Comparison of ENCODE assay signal across 13 cellular contexts in genomic region chr13:77733674-77734073, GRCh38. TPM values are rescaled to one million over a fixed set of nuclear protein-coding genes. Genes with fewer than 3 reads are reported as not detected.
DNase-seq lines count a peak whose midpoint lies in the region; TF ChIP-seq lines count a peak whose summit lies in the region.
"Had no signal": no experiment of that assay in that cellular context is flagged by ENCODE, and none has a peak within 500 bp of the region (broad histone marks: within the 10 kb centered on the region; RNA-seq: fewer than 3 reads in every experiment).

No MANE protein-coding gene starts in this region.

- peaks cover 3% of the 10 kb centered on the region for H3K27me3 Mint-ChIP-seq in glutamatergic neuron (ENCODE audit: unreplicated experiment)
- no peaks in the 10 kb centered on the region for H3K27me3 Mint-ChIP-seq in activated T-helper 1 cell treated with anti-CD3 and anti-CD28 coated beads, Interleukin-12 subunit alpha, Interleukin-12 subunit beta, Interleukin-2, Interleukin-4 antibody, amounts not matched to agents 30 ng/mL and 10 ng/mL and 1 ng/mL, durations not matched to agents 14 hours and 24 hours and 36 hours (ENCODE audit: insufficient read depth)

- H3K9me3 Mint-ChIP-seq in glutamatergic neuron (ENCODE audit: unreplicated experiment), result peaks cover 10% of the 10 kb centered on the region
- H3K9me3 Mint-ChIP-seq in activated T-helper 1 cell treated with anti-CD3 and anti-CD28 coated beads, Interleukin-12 subunit alpha, Interleukin-12 subunit beta, Interleukin-2, Interleukin-4 antibody, amounts not matched to agents 30 ng/mL and 10 ng/mL and 1 ng/mL, durations not matched to agents 14 hours and 24 hours and 36 hours, result no peaks in the 10 kb centered on the region

- peaks cover 48% of the 10 kb centered on the region for H3K4me1 Mint-ChIP-seq in glutamatergic neuron (ENCODE audit: low read depth, unreplicated experiment)
- H3K4me1 Mint-ChIP-seq in activated T-helper 1 cell treated with anti-CD3 and anti-CD28 coated beads, Interleukin-12 subunit alpha, Interleukin-12 subunit beta, Interleukin-2, Interleukin-4 antibody, amounts not matched to agents 30 ng/mL and 10 ng/mL and 1 ng/mL, durations not matched to agents 14 hours and 24 hours and 36 hours (ENCODE audit: low read depth), result peaks cover 24% of the 10 kb centered on the region

- H3K27ac Mint-ChIP-seq in glutamatergic neuron (ENCODE audit: unreplicated experiment), result peak overlapping the region; percentile 60
- H3K27ac Mint-ChIP-seq in activated T-helper 1 cell treated with anti-CD3 and anti-CD28 coated beads, Interleukin-12 subunit alpha, Interleukin-12 subunit beta, Interleukin-2, Interleukin-4 antibody, amounts not matched to agents 30 ng/mL and 10 ng/mL and 1 ng/mL, durations not matched to agents 14 hours and 24 hours and 36 hours, result no peak overlapping the region

- DNase-seq in NCI-H1092 treated with DMSO at 0.1 percent for 48 hours (lab: John Stamatoyannopoulos, UW) (peak; percentile 14), NCI-H1092 (lab: John Stamatoyannopoulos, UW) (no peak), NCI-H82 (lab: John Stamatoyannopoulos, UW) (peak; percentile 99), glutamatergic neuron (no peak), NCI-H128 (lab: John Stamatoyannopoulos, UW; ENCODE audit: unreplicated experiment) (no peak), activated gamma-delta T cell treated with Interleukin-2 at 50 U/mL for 16 hours (no peak), activated T-cell treated with anti-CD3 and anti-CD28 coated beads for 4 hours (no peak)
- DNase-seq in activated T-helper 1 cell treated with anti-CD3 and anti-CD28 coated beads, Interleukin-12 subunit alpha, Interleukin-12 subunit beta, Interleukin-2, Interleukin-4 antibody, amounts not matched to agents 30 ng/mL and 10 ng/mL and 1 ng/mL, durations not matched to agents 14 hours and 24 hours and 36 hours (ENCODE audit: low spot score), result no peak
- DNase-seq: DMS53, HCEC 1CT, NCI-H1048, NCI-H1930, NCI-H526 had no signal

- intact Hi-C loops in activated T-helper 1 cell treated with anti-CD3 and anti-CD28 coated beads, Interleukin-12 subunit alpha, Interleukin-12 subunit beta, Interleukin-2, Interleukin-4 antibody, amounts not matched to agents 30 ng/mL and 10 ng/mL and 1 ng/mL, durations not matched to agents 14 hours and 24 hours and 36 hours (cut with micrococcal nuclease), result loop anchor here (5.0 kb wide), 1 partner anchor 256 kb away; no protein-coding TSS in a partner anchor

- H3K36me3 Mint-ChIP-seq in glutamatergic neuron (ENCODE audit: unreplicated experiment), result no peaks in the 10 kb centered on the region
- H3K36me3 Mint-ChIP-seq in activated T-helper 1 cell treated with anti-CD3 and anti-CD28 coated beads, Interleukin-12 subunit alpha, Interleukin-12 subunit beta, Interleukin-2, Interleukin-4 antibody, amounts not matched to agents 30 ng/mL and 10 ng/mL and 1 ng/mL, durations not matched to agents 14 hours and 24 hours and 36 hours (ENCODE audit: low read depth), result peaks cover 21% of the 10 kb centered on the region

- H3K4me3 Mint-ChIP-seq in glutamatergic neuron (ENCODE audit: unreplicated experiment), result peak overlapping the region; percentile 13
- H3K4me3 Mint-ChIP-seq in activated T-helper 1 cell treated with anti-CD3 and anti-CD28 coated beads, Interleukin-12 subunit alpha, Interleukin-12 subunit beta, Interleukin-2, Interleukin-4 antibody, amounts not matched to agents 30 ng/mL and 10 ng/mL and 1 ng/mL, durations not matched to agents 14 hours and 24 hours and 36 hours, result no peak overlapping the region

- no peak for TF ChIP-seq CTCF in glutamatergic neuron (IDR thresholded peaks at IDR 0.05; ENCODE audit: partially characterized antibody, unreplicated experiment)

RNA-seq across cellular contexts. Expression of gene SLAIN1, which starts 36.2 kb away (rescaled TPM):
- total RNA-seq in glutamatergic neuron (ENCODE audit: unreplicated experiment), result 120 TPM
- total RNA-seq in activated T-helper 1 cell treated with anti-CD3 and anti-CD28 coated beads, Interleukin-12 subunit alpha, Interleukin-12 subunit beta, Interleukin-2, Interleukin-4 antibody, amounts not matched to agents 30 ng/mL and 10 ng/mL and 1 ng/mL, durations not matched to agents 14 hours and 24 hours and 36 hours, result 36.3 and 43.3 TPM in 2 replicates

Comparison
In these comparisons a context has a peak if more than half of its experiments do, and no peak if none do; other contexts are left out.
1. DNase-seq: peak in NCI-H1092 treated with DMSO at 0.1 percent for 48 hours (single experiment) and NCI-H82 (single experiment); none in NCI-H1092 (single experiment), glutamatergic neuron (single experiment), NCI-H128 (single experiment), activated gamma-delta T cell treated with Interleukin-2 at 50 U/mL for 16 hours (single experiment), activated T-cell treated with anti-CD3 and anti-CD28 coated beads for 4 hours (single experiment) and activated T-helper 1 cell treated with anti-CD3 and anti-CD28 coated beads, Interleukin-12 subunit alpha, Interleukin-12 subunit beta, Interleukin-2, Interleukin-4 antibody, amounts not matched to agents 30 ng/mL and 10 ng/mL and 1 ng/mL, durations not matched to agents 14 hours and 24 hours and 36 hours (single experiment).